In the genomic region with DNA sequence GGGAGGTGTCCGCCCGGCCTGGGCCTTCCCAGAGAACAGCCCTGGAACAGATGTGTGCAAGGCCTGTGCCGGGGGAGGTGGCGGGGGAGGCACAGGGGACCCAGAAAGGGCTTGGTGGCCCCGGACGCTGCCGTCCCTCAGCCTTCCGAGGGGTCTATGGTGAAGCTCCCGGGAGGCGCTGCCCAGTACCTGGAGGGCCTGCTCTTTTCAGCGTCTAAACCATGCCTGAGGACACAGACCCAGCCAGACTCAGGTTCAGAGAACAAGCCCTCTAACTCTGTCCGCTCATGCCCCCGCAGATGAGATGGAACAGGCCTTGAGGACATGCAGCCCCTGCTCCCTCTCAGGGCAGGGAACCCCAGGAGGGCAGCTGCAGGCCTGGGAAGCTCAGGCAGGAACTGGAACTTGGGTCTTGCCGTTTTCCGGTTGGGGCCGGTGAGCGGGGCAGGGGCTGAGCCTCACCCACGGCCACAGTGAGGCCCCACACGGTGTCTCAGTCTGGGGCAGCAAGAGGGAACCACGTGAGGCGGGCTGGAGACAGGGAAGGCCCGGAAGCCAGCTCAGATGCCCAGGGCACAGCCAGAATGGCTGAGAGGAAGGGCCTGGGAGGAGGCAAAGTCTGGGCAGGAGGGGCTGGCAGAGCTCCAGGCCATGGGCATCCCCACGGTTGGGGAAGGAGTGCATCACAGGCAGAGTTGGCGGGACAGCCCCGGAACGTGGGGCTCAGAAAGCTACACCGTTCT, we compare ENCODE assay signal across 1 cellular context.
TF ChIP-seq lines count a peak whose summit lies in the region.

No MANE protein-coding gene starts in this region.

TF ChIP-seq in HepG2, 621 proteins besides CTCF, POLR2A, EP300 and RAD21 (continued from another document and continues in another):
- TF ChIP-seq KDM3A (CRISPR knock-in tag; IDR thresholded peaks at IDR 0.05; ENCODE audit: low read depth), result peak; percentile 94; the same call in 1 of the 2 replicates
- TF ChIP-seq, protein P1, sequence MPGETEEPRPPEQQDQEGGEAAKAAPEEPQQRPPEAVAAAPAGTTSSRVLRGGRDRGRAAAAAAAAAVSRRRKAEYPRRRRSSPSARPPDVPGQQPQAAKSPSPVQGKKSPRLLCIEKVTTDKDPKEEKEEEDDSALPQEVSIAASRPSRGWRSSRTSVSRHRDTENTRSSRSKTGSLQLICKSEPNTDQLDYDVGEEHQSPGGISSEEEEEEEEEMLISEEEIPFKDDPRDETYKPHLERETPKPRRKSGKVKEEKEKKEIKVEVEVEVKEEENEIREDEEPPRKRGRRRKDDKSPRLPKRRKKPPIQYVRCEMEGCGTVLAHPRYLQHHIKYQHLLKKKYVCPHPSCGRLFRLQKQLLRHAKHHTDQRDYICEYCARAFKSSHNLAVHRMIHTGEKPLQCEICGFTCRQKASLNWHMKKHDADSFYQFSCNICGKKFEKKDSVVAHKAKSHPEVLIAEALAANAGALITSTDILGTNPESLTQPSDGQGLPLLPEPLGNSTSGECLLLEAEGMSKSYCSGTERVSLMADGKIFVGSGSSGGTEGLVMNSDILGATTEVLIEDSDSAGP (CRISPR knock-in tag; IDR thresholded peaks at IDR 0.05; ENCODE audit: borderline replicate concordance), result peak; percentile 64
- TF ChIP-seq PCBP2 (optimal IDR thresholded peaks at IDR 0.05; ENCODE audit: low read depth, low read length, poor library complexity, severe bottlenecking), result no peak
- TF ChIP-seq, protein P2, sequence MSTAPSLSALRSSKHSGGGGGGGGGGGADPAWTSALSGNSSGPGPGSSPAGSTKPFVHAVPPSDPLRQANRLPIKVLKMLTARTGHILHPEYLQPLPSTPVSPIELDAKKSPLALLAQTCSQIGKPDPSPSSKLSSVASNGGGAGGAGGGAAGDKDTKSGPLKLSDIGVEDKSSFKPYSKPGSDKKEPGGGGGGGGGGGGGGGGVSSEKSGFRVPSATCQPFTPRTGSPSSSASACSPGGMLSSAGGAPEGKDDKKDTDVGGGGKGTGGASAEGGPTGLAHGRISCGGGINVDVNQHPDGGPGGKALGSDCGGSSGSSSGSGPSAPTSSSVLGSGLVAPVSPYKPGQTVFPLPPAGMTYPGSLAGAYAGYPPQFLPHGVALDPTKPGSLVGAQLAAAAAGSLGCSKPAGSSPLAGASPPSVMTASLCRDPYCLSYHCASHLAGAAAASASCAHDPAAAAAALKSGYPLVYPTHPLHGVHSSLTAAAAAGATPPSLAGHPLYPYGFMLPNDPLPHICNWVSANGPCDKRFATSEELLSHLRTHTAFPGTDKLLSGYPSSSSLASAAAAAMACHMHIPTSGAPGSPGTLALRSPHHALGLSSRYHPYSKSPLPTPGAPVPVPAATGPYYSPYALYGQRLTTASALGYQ (CRISPR knock-in tag; IDR thresholded peaks at IDR 0.05), result no peak; the same call in 1 of the 2 replicates
- TF ChIP-seq ZNF17 (CRISPR knock-in tag; IDR thresholded peaks at IDR 0.05), result peak; percentile 24; the same call in 1 of the 2 replicates
- TF ChIP-seq RBM22 (optimal IDR thresholded peaks at IDR 0.05; ENCODE audit: low read length), result peak; percentile 99
- no peak; the same call in 1 of the 2 replicates for TF ChIP-seq ZNF747 (CRISPR knock-in tag; IDR thresholded peaks at IDR 0.05; ENCODE audit: borderline replicate concordance)
- TF ChIP-seq ZNF652 (CRISPR knock-in tag; IDR thresholded peaks at IDR 0.05; ENCODE audit: borderline replicate concordance, low read depth), result 0 out of 2 replicates have a peak, but pooled peaks have one; percentile 43
- no peak for TF ChIP-seq MATR3 (CRISPR knock-in tag; IDR thresholded peaks at IDR 0.05)
- peak; percentile 93 for TF ChIP-seq SAFB2 (CRISPR knock-in tag; IDR thresholded peaks at IDR 0.05; ENCODE audit: borderline replicate concordance, low read depth)
- TF ChIP-seq RARG (CRISPR knock-in tag; IDR thresholded peaks at IDR 0.05; ENCODE audit: low read depth), result no peak
- TF ChIP-seq SIN3B (IDR thresholded peaks at IDR 0.05; ENCODE audit: low read length), result no peak
- TF ChIP-seq ZNF563 (CRISPR knock-in tag; IDR thresholded peaks at IDR 0.05), result peak; percentile 69; the same call in 1 of the 2 replicates
- TF ChIP-seq, protein P3, sequence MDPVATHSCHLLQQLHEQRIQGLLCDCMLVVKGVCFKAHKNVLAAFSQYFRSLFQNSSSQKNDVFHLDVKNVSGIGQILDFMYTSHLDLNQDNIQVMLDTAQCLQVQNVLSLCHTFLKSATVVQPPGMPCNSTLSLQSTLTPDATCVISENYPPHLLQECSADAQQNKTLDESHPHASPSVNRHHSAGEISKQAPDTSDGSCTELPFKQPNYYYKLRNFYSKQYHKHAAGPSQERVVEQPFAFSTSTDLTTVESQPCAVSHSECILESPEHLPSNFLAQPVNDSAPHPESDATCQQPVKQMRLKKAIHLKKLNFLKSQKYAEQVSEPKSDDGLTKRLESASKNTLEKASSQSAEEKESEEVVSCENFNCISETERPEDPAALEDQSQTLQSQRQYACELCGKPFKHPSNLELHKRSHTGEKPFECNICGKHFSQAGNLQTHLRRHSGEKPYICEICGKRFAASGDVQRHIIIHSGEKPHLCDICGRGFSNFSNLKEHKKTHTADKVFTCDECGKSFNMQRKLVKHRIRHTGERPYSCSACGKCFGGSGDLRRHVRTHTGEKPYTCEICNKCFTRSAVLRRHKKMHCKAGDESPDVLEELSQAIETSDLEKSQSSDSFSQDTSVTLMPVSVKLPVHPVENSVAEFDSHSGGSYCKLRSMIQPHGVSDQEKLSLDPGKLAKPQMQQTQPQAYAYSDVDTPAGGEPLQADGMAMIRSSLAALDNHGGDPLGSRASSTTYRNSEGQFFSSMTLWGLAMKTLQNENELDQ (CRISPR knock-in tag; IDR thresholded peaks at IDR 0.05; ENCODE audit: borderline replicate concordance), result peak; percentile 37; the same call in 1 of the 2 replicates
- TF ChIP-seq ZNF720 (CRISPR knock-in tag; IDR thresholded peaks at IDR 0.05), result no peak
- TF ChIP-seq, protein P4, sequence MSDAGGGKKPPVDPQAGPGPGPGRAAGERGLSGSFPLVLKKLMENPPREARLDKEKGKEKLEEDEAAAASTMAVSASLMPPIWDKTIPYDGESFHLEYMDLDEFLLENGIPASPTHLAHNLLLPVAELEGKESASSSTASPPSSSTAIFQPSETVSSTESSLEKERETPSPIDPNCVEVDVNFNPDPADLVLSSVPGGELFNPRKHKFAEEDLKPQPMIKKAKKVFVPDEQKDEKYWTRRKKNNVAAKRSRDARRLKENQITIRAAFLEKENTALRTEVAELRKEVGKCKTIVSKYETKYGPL (CRISPR knock-in tag; IDR thresholded peaks at IDR 0.05), result peak; percentile 54; the same call in 1 of the 2 replicates
- TF ChIP-seq PHB2 (IDR thresholded peaks at IDR 0.05; ENCODE audit: partially characterized antibody), result no peak
- TF ChIP-seq ELF1 (CRISPR knock-in tag; IDR thresholded peaks at IDR 0.05), result peak; percentile 77
- TF ChIP-seq NONO (IDR thresholded peaks at IDR 0.05), result no peak
- peak; percentile 97 for TF ChIP-seq NONO (CRISPR knock-in tag; conservative IDR thresholded peaks at IDR 0.05)
- TF ChIP-seq, protein P5, sequence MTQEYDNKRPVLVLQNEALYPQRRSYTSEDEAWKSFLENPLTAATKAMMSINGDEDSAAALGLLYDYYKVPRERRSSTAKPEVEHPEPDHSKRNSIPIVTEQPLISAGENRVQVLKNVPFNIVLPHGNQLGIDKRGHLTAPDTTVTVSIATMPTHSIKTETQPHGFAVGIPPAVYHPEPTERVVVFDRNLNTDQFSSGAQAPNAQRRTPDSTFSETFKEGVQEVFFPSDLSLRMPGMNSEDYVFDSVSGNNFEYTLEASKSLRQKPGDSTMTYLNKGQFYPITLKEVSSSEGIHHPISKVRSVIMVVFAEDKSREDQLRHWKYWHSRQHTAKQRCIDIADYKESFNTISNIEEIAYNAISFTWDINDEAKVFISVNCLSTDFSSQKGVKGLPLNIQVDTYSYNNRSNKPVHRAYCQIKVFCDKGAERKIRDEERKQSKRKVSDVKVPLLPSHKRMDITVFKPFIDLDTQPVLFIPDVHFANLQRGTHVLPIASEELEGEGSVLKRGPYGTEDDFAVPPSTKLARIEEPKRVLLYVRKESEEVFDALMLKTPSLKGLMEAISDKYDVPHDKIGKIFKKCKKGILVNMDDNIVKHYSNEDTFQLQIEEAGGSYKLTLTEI (CRISPR knock-in tag; conservative IDR thresholded peaks at IDR 0.05), result no peak
- TF ChIP-seq IKZF4 (CRISPR knock-in tag; IDR thresholded peaks at IDR 0.05; ENCODE audit: borderline replicate concordance, low read depth, not compliant biosample characterization), result peak; percentile 51
- TF ChIP-seq TARDBP (CRISPR knock-in tag; IDR thresholded peaks at IDR 0.05), result no peak; the same call in 1 of the 2 replicates
- TF ChIP-seq, protein P6, sequence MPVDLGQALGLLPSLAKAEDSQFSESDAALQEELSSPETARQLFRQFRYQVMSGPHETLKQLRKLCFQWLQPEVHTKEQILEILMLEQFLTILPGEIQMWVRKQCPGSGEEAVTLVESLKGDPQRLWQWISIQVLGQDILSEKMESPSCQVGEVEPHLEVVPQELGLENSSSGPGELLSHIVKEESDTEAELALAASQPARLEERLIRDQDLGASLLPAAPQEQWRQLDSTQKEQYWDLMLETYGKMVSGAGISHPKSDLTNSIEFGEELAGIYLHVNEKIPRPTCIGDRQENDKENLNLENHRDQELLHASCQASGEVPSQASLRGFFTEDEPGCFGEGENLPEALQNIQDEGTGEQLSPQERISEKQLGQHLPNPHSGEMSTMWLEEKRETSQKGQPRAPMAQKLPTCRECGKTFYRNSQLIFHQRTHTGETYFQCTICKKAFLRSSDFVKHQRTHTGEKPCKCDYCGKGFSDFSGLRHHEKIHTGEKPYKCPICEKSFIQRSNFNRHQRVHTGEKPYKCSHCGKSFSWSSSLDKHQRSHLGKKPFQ (CRISPR knock-in tag; IDR thresholded peaks at IDR 0.05; ENCODE audit: insufficient replicate concordance), result peak; percentile 17
- TF ChIP-seq ZNF83 (CRISPR knock-in tag; IDR thresholded peaks at IDR 0.05; ENCODE audit: borderline replicate concordance), result no peak; the same call in 1 of the 2 replicates
- no peak; the same call in 1 of the 2 replicates for TF ChIP-seq ZNF678 (CRISPR knock-in tag; IDR thresholded peaks at IDR 0.05)
- no peak for TF ChIP-seq KAT2B (IDR thresholded peaks at IDR 0.05; ENCODE audit: borderline replicate concordance, low read depth, low read length)
- no peak; the same call in none of the 2 replicates for TF ChIP-seq DPF2 (CRISPR knock-in tag; IDR thresholded peaks at IDR 0.05; ENCODE audit: borderline replicate concordance, low read depth)
- peak; percentile 72; the same call in 1 of the 2 replicates for TF ChIP-seq GABPB1 (CRISPR knock-in tag; IDR thresholded peaks at IDR 0.05)
- TF ChIP-seq ZNF296 (CRISPR knock-in tag; conservative IDR thresholded peaks at IDR 0.05), result 0 out of 2 replicates have a peak, but pooled peaks have one; percentile 20
- TF ChIP-seq, protein P7, sequence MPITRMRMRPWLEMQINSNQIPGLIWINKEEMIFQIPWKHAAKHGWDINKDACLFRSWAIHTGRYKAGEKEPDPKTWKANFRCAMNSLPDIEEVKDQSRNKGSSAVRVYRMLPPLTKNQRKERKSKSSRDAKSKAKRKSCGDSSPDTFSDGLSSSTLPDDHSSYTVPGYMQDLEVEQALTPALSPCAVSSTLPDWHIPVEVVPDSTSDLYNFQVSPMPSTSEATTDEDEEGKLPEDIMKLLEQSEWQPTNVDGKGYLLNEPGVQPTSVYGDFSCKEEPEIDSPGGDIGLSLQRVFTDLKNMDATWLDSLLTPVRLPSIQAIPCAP (CRISPR knock-in tag; IDR thresholded peaks at IDR 0.05; ENCODE audit: low read depth), result peak; percentile 87; the same call in 1 of the 2 replicates
- TF ChIP-seq, protein P8, sequence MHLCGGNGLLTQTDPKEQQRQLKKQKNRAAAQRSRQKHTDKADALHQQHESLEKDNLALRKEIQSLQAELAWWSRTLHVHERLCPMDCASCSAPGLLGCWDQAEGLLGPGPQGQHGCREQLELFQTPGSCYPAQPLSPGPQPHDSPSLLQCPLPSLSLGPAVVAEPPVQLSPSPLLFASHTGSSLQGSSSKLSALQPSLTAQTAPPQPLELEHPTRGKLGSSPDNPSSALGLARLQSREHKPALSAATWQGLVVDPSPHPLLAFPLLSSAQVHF (CRISPR knock-in tag; IDR thresholded peaks at IDR 0.05), result peak; percentile 98
- TF ChIP-seq CREB1 (IDR thresholded peaks at IDR 0.05), result no peak
- no peak for TF ChIP-seq CREB1 (CRISPR knock-in tag; IDR thresholded peaks at IDR 0.05)
- no peak; the same call in 1 of the 2 replicates for TF ChIP-seq CEBPG (CRISPR knock-in tag; IDR thresholded peaks at IDR 0.05)
- 0 out of 2 replicates have a peak, but pooled peaks have one; percentile 59 for TF ChIP-seq ZNF224 (CRISPR knock-in tag; IDR thresholded peaks at IDR 0.05)
- TF ChIP-seq ZNF768 (CRISPR knock-in tag; IDR thresholded peaks at IDR 0.05), result peak; percentile 63; the same call in 1 of the 2 replicates
- TF ChIP-seq NBN (conservative IDR thresholded peaks at IDR 0.05), result no peak
- 0 out of 2 replicates have a peak, but pooled peaks have one; percentile 11 for TF ChIP-seq MAZ (IDR thresholded peaks at IDR 0.05; ENCODE audit: borderline replicate concordance, low read depth, low read length)
- TF ChIP-seq MAZ (CRISPR knock-in tag; IDR thresholded peaks at IDR 0.05; ENCODE audit: low read depth), result no peak; the same call in 1 of the 2 replicates
- no peak; the same call in 1 of the 2 replicates for TF ChIP-seq ZMYM4 (CRISPR knock-in tag; IDR thresholded peaks at IDR 0.05)
- no peak for TF ChIP-seq JUN (CRISPR knock-in tag; IDR thresholded peaks at IDR 0.05)
- TF ChIP-seq ZNF607 (CRISPR knock-in tag; IDR thresholded peaks at IDR 0.05; ENCODE audit: borderline replicate concordance), result no peak
- peak; percentile 90 for TF ChIP-seq EEA1 (CRISPR knock-in tag; IDR thresholded peaks at IDR 0.05; ENCODE audit: borderline replicate concordance)
- TF ChIP-seq ZNF496 (CRISPR knock-in tag; IDR thresholded peaks at IDR 0.05; ENCODE audit: insufficient replicate concordance), result no peak
- TF ChIP-seq PLRG1 (conservative IDR thresholded peaks at IDR 0.05), result no peak
